ENCODE assay signal across 1 cellular context in genomic region chr16:2487903-2488531, GRCh38.
TF ChIP-seq lines count a peak whose summit lies in the region.

No MANE protein-coding gene starts in this region.

TF ChIP-seq in GM12878, 131 proteins besides CTCF, POLR2A, EP300 and RAD21:
- TF ChIP-seq NR2F1 (conservative IDR thresholded peaks at IDR 0.05) (no peak), ZNF24 (IDR thresholded peaks at IDR 0.05) (no peak), RFX5 (IDR thresholded peaks at IDR 0.05; ENCODE audit: low read depth, low read length) (no peak), MLLT1 (IDR thresholded peaks at IDR 0.05) (0 out of 2 replicates have a peak, but pooled peaks have one; percentile 25), BCL11A (IDR thresholded peaks at IDR 0.05; ENCODE audit: low read depth, low read length) (no peak), CREM (IDR thresholded peaks at IDR 0.05; ENCODE audit: low read depth) (no peak)
- TF ChIP-seq, protein P1, sequence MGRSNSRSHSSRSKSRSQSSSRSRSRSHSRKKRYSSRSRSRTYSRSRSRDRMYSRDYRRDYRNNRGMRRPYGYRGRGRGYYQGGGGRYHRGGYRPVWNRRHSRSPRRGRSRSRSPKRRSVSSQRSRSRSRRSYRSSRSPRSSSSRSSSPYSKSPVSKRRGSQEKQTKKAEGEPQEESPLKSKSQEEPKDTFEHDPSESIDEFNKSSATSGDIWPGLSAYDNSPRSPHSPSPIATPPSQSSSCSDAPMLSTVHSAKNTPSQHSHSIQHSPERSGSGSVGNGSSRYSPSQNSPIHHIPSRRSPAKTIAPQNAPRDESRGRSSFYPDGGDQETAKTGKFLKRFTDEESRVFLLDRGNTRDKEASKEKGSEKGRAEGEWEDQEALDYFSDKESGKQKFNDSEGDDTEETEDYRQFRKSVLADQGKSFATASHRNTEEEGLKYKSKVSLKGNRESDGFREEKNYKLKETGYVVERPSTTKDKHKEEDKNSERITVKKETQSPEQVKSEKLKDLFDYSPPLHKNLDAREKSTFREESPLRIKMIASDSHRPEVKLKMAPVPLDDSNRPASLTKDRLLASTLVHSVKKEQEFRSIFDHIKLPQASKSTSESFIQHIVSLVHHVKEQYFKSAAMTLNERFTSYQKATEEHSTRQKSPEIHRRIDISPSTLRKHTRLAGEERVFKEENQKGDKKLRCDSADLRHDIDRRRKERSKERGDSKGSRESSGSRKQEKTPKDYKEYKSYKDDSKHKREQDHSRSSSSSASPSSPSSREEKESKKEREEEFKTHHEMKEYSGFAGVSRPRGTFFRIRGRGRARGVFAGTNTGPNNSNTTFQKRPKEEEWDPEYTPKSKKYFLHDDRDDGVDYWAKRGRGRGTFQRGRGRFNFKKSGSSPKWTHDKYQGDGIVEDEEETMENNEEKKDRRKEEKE (IDR thresholded peaks at IDR 0.05), result no peak
